10 cellular contexts compared by ENCODE assay signal in genomic region chr6:43724354-43724753, GRCh38. TPM values are rescaled to one million over a fixed set of nuclear protein-coding genes. Genes with fewer than 3 reads are reported as not detected.
DNase-seq lines count a peak whose midpoint lies in the region; ATAC-seq lines count a peak whose summit lies in the region.
"Had no signal": no experiment of that assay in that cellular context is flagged by ENCODE, and none has a peak within 500 bp of the region (broad histone marks: within the 10 kb centered on the region; RNA-seq: fewer than 3 reads in every experiment).

No MANE protein-coding gene starts in this region.

- H3K27ac ChIP-seq in ACC112 (ENCODE audit: low read depth, low read length), result peak overlapping the region; percentile 29; the same call in 1 of the 2 replicates

- H3K27ac Mint-ChIP-seq in activated CD4-positive, alpha-beta memory T cell treated with anti-CD3 and anti-CD28 coated beads for 36 hours, result peak overlapping the region; percentile 62
- peak overlapping the region in 4 of 6 donors; percentile 42 to 85 (median 73) for H3K27ac Mint-ChIP-seq in immature natural killer cell

- H3K36me3 ChIP-seq in ACC112 (ENCODE audit: insufficient read depth, low read length), result no peaks in the 10 kb centered on the region

- peaks cover 24% of the 10 kb centered on the region for H3K4me1 Mint-ChIP-seq in activated CD4-positive, alpha-beta memory T cell treated with anti-CD3 and anti-CD28 coated beads for 36 hours (ENCODE audit: low read depth)
- H3K4me1 Mint-ChIP-seq in immature natural killer cell, result peaks cover 17 to 25% of the 10 kb centered on the region in 2 donors
- H3K4me1 Mint-ChIP-seq: neural crest cell had no signal

- peak overlapping the region; percentile 15 for H2AFZ ChIP-seq in ACC112 (ENCODE audit: low read length, unreplicated experiment)

- CTCF ChIA-PET in activated CD4-positive, alpha-beta memory T cell treated with anti-CD3 and anti-CD28 coated beads for 36 hours (lab: Charles Lee), result interaction anchor here (0.8 to 6.1 kb wide), 20 partner anchors 10 to 532 kb away, joined by 3 to 55 read pairs (median 4); partner anchors contain the start of gene VEGFA

- POLR2A ChIA-PET in activated CD4-positive, alpha-beta memory T cell treated with anti-CD3 and anti-CD28 coated beads for 36 hours (lab: Charles Lee), result interaction anchor here (1.0 to 2.1 kb wide), 4 partner anchors 37 to 50 kb away, joined by 3 to 17 read pairs (median 4); partner anchors contain the start of genes MRPS18A and VEGFA

- H3K27me3 Mint-ChIP-seq in activated CD4-positive, alpha-beta memory T cell treated with anti-CD3 and anti-CD28 coated beads for 36 hours, result no peaks in the 10 kb centered on the region
- H3K27me3 Mint-ChIP-seq in immature natural killer cell (ENCODE audit: low read depth in 3 of 3), result peaks cover 3 to 15% (median 4%) of the 10 kb centered on the region in 3 donors

- in situ Hi-C loops in G401 (cut with HindIII; ENCODE audit: low sequenced_read_pairs), result no loop called here

- H3K9me3 Mint-ChIP-seq in activated CD4-positive, alpha-beta memory T cell treated with anti-CD3 and anti-CD28 coated beads for 36 hours, result no peaks in the 10 kb centered on the region
- no peaks in the 10 kb centered on the region for H3K9me3 Mint-ChIP-seq in immature natural killer cell
- H3K9me3 Mint-ChIP-seq: neural crest cell had no signal

- H3K36me3 Mint-ChIP-seq in activated CD4-positive, alpha-beta memory T cell treated with anti-CD3 and anti-CD28 coated beads for 36 hours, result no peaks in the 10 kb centered on the region
- H3K36me3 Mint-ChIP-seq in immature natural killer cell, result no peaks in the 10 kb centered on the region

- no peaks in the 10 kb centered on the region for H3K79me2 ChIP-seq in ACC112 (ENCODE audit: control insufficient read depth, insufficient read depth, low read length, unreplicated experiment)

- ATAC-seq in GM19043 (IDR thresholded peaks at IDR 0.05; ENCODE audit: low read depth, unreplicated experiment) (peak; percentile 12), HG03175 (IDR thresholded peaks at IDR 0.05; ENCODE audit: unreplicated experiment) (no peak)

- H3K4me1 ChIP-seq in ACC112 (ENCODE audit: control insufficient read depth, insufficient read depth, low read length, unreplicated experiment), result peaks cover 28% of the 10 kb centered on the region

- no peaks in the 10 kb centered on the region for H3K27me3 ChIP-seq in ACC112 (ENCODE audit: insufficient read depth, low read length)

- H3K4me3 Mint-ChIP-seq in activated CD4-positive, alpha-beta memory T cell treated with anti-CD3 and anti-CD28 coated beads for 36 hours, result peak overlapping the region; percentile 21
- H3K4me3 Mint-ChIP-seq in immature natural killer cell, result no peak overlapping the region
- H3K4me3 Mint-ChIP-seq: neural crest cell had no signal

- intact Hi-C loops in activated CD4-positive, alpha-beta memory T cell treated with anti-CD3 and anti-CD28 coated beads for 36 hours (cut with micrococcal nuclease), result loop anchor here (1.0 to 2.0 kb wide), 3 partner anchors 58 to 355 kb away; no protein-coding TSS in a partner anchor

- DNase-seq in activated CD4-positive, alpha-beta memory T cell treated with anti-CD3 and anti-CD28 coated beads for 36 hours, result no peak
- no peak for DNase-seq in immature natural killer cell
- DNase-seq in NCI-H2171 (lab: John Stamatoyannopoulos, UW), result no peak
- DNase-seq in G401 (ENCODE audit: low spot score), result no peak
- no peak for DNase-seq in NCI-H82 (lab: John Stamatoyannopoulos, UW)
- DNase-seq: NCI-H1417 treated with DMSO at 0.1 percent for 48 hours had no signal

- H3K4me3 ChIP-seq in ACC112 (ENCODE audit: low read depth, low read length), result peak overlapping the region; percentile 4; the same call in 1 of the 2 replicates

RNA-seq across cellular contexts. Expression of gene MRPS18A, which starts 36.8 kb away (rescaled TPM):
- 10 to 100 TPM; 46.9 to 50.5 TPM for total RNA-seq in activated CD4-positive, alpha-beta memory T cell treated with anti-CD3 and anti-CD28 coated beads for 36 hours
- 10 to 100 TPM; 53.6 to 83.9 (median 65.6) TPM for polyA plus RNA-seq in immature natural killer cell
- 70.5 and 89.4 TPM in 2 replicates for total RNA-seq in G401 (2014; rRNA removed; shearing (Covaris generic))

RNA-seq across cellular contexts. Expression of gene VEGFA, which starts 45.7 kb away (rescaled TPM):
- total RNA-seq in activated CD4-positive, alpha-beta memory T cell treated with anti-CD3 and anti-CD28 coated beads for 36 hours, result 10 to 100 TPM; 28.9 to 35.1 TPM
- polyA plus RNA-seq in immature natural killer cell, result 1 to 10 TPM in 2 of 3 donors, under 1 TPM in 1; 0.30 to 2.4 (median 2.1) TPM
- 20.4 and 32.7 TPM in 2 replicates for total RNA-seq in G401 (2014; rRNA removed; shearing (Covaris generic))
